In the genomic region with DNA sequence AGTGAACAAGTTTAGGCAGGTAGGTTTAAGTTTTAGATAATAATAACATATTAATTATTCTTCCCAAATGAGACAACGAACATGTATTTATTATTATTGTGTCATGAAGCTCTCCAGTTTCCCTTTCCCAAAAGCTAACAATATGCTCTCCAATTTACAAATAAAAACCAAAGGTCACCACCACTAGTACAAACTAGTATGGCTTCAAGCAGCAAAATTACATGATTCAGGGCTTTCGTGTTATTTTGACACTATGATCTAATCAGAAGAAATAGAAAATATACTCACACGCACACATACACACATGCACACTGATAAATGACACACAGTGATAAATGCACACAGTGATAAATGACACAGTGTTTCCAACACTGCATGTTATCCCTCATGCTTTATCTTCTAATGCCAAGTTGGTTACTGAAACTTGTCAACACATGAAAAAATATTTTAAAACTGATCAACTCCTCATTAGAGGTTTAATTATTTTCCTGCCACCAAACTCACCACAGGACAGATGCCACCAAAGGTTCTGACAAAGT, we compare ENCODE assay signal across 3 cellular contexts.
TF ChIP-seq lines count a peak whose summit lies in the region.

No MANE protein-coding gene starts in this region.

TF ChIP-seq in GM23338, 12 proteins besides CTCF, POLR2A, EP300 and RAD21 (continued from another document):
- TF ChIP-seq, protein P1, sequence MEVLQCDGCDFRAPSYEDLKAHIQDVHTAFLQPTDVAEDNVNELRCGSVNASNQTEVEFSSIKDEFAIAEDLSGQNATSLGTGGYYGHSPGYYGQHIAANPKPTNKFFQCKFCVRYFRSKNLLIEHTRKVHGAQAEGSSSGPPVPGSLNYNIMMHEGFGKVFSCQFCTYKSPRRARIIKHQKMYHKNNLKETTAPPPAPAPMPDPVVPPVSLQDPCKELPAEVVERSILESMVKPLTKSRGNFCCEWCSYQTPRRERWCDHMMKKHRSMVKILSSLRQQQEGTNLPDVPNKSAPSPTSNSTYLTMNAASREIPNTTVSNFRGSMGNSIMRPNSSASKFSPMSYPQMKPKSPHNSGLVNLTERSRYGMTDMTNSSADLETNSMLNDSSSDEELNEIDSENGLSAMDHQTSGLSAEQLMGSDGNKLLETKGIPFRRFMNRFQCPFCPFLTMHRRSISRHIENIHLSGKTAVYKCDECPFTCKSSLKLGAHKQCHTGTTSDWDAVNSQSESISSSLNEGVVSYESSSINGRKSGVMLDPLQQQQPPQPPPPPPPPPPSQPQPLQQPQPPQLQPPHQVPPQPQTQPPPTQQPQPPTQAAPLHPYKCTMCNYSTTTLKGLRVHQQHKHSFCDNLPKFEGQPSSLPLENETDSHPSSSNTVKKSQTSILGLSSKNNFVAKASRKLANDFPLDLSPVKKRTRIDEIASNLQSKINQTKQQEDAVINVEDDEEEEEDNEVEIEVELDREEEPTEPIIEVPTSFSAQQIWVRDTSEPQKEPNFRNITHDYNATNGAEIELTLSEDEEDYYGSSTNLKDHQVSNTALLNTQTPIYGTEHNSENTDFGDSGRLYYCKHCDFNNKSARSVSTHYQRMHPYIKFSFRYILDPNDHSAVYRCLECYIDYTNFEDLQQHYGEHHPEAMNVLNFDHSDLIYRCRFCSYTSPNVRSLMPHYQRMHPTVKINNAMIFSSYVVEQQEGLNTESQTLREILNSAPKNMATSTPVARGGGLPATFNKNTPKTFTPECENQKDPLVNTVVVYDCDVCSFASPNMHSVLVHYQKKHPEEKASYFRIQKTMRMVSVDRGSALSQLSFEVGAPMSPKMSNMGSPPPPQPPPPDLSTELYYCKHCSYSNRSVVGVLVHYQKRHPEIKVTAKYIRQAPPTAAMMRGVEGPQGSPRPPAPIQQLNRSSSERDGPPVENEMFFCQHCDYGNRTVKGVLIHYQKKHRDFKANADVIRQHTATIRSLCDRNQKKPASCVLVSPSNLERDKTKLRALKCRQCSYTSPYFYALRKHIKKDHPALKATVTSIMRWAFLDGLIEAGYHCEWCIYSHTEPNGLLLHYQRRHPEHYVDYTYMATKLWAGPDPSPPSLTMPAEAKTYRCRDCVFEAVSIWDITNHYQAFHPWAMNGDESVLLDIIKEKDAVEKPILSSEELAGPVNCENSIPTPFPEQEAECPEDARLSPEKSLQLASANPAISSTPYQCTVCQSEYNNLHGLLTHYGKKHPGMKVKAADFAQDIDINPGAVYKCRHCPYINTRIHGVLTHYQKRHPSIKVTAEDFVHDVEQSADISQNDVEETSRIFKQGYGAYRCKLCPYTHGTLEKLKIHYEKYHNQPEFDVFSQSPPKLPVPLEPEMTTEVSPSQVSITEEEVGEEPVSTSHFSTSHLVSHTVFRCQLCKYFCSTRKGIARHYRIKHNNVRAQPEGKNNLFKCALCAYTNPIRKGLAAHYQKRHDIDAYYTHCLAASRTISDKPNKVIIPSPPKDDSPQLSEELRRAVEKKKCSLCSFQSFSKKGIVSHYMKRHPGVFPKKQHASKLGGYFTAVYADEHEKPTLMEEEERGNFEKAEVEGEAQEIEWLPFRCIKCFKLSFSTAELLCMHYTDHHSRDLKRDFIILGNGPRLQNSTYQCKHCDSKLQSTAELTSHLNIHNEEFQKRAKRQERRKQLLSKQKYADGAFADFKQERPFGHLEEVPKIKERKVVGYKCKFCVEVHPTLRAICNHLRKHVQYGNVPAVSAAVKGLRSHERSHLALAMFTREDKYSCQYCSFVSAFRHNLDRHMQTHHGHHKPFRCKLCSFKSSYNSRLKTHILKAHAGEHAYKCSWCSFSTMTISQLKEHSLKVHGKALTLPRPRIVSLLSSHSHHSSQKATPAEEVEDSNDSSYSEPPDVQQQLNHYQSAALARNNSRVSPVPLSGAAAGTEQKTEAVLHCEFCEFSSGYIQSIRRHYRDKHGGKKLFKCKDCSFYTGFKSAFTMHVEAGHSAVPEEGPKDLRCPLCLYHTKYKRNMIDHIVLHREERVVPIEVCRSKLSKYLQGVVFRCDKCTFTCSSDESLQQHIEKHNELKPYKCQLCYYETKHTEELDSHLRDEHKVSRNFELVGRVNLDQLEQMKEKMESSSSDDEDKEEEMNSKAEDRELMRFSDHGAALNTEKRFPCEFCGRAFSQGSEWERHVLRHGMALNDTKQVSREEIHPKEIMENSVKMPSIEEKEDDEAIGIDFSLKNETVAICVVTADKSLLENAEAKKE (CRISPR knock-in tag; IDR thresholded peaks at IDR 0.05), result no peak
- TF ChIP-seq ZNF114 (CRISPR knock-in tag; IDR thresholded peaks at IDR 0.05), result no peak
- no peak for TF ChIP-seq NANOG (IDR thresholded peaks at IDR 0.05; ENCODE audit: borderline replicate concordance)
- TF ChIP-seq JUNB (IDR thresholded peaks at IDR 0.05; ENCODE audit: unreplicated experiment), result no peak

TF ChIP-seq in K562, 482 proteins besides CTCF, POLR2A, EP300 and RAD21 (continued from another document and continues in another):
- TF ChIP-seq HNRNPH1 (optimal IDR thresholded peaks at IDR 0.05; ENCODE audit: low read depth, low read length) (no peak), FOXK2 (conservative IDR thresholded peaks at IDR 0.05 in 1 of 2, IDR thresholded peaks at IDR 0.05 in 1 of 2; ENCODE audit: low read depth in 2 of 2) (no peak), ZBTB17 (CRISPR knock-in tag; IDR thresholded peaks at IDR 0.05) (no peak), MECOM (CRISPR knock-in tag; IDR thresholded peaks at IDR 0.05) (no peak), BCL6 (CRISPR knock-in tag; IDR thresholded peaks at IDR 0.05) (no peak), TOE1 (IDR thresholded peaks at IDR 0.05; ENCODE audit: borderline replicate concordance) (no peak), TOE1 (CRISPR knock-in tag; IDR thresholded peaks at IDR 0.05; ENCODE audit: borderline replicate concordance, low read depth) (no peak), FOXA1 (IDR thresholded peaks at IDR 0.05; ENCODE audit: borderline replicate concordance) (no peak), ZNF384 (IDR thresholded peaks at IDR 0.05; ENCODE audit: low read depth, low read length) (no peak), SREBF2 (CRISPR knock-in tag; IDR thresholded peaks at IDR 0.05) (no peak), SREBF1 (IDR thresholded peaks at IDR 0.05; ENCODE audit: borderline replicate concordance, low read depth, low read length) (no peak), THRAP3 (IDR thresholded peaks at IDR 0.05; ENCODE audit: borderline replicate concordance) (no peak), ZC3H11A (IDR thresholded peaks at IDR 0.05; ENCODE audit: low read depth, low read length) (no peak), NCOA1 (IDR thresholded peaks at IDR 0.05; ENCODE audit: low read depth) (no peak), ZNF316 (IDR thresholded peaks at IDR 0.05) (peak; percentile 11; the same call in 1 of the 2 replicates), ZC3H8 (IDR thresholded peaks at IDR 0.05) (no peak), ZNF75A (CRISPR knock-in tag; IDR thresholded peaks at IDR 0.05) (no peak), NFE2L1 (tag; IDR thresholded peaks at IDR 0.05; ENCODE audit: borderline replicate concordance, low read depth) (no peak)
- TF ChIP-seq, protein P2, sequence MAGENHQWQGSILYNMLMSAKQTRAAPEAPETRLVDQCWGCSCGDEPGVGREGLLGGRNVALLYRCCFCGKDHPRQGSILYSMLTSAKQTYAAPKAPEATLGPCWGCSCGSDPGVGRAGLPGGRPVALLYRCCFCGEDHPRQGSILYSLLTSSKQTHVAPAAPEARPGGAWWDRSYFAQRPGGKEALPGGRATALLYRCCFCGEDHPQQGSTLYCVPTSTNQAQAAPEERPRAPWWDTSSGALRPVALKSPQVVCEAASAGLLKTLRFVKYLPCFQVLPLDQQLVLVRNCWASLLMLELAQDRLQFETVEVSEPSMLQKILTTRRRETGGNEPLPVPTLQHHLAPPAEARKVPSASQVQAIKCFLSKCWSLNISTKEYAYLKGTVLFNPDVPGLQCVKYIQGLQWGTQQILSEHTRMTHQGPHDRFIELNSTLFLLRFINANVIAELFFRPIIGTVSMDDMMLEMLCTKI (IDR thresholded peaks at IDR 0.05; ENCODE audit: partially characterized antibody), result no peak
- TF ChIP-seq, protein P3, sequence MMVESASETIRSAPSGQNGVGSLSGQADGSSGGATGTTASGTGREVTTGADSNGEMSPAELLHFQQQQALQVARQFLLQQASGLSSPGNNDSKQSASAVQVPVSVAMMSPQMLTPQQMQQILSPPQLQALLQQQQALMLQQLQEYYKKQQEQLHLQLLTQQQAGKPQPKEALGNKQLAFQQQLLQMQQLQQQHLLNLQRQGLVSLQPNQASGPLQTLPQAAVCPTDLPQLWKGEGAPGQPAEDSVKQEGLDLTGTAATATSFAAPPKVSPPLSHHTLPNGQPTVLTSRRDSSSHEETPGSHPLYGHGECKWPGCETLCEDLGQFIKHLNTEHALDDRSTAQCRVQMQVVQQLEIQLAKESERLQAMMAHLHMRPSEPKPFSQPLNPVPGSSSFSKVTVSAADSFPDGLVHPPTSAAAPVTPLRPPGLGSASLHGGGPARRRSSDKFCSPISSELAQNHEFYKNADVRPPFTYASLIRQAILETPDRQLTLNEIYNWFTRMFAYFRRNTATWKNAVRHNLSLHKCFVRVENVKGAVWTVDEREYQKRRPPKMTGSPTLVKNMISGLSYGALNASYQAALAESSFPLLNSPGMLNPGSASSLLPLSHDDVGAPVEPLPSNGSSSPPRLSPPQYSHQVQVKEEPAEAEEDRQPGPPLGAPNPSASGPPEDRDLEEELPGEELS (CRISPR knock-in tag; IDR thresholded peaks at IDR 0.05; ENCODE audit: borderline replicate concordance), result no peak

TF ChIP-seq in WTC11, 78 proteins besides CTCF, POLR2A, EP300 and RAD21 (continued from another document):
- TF ChIP-seq, protein P4, sequence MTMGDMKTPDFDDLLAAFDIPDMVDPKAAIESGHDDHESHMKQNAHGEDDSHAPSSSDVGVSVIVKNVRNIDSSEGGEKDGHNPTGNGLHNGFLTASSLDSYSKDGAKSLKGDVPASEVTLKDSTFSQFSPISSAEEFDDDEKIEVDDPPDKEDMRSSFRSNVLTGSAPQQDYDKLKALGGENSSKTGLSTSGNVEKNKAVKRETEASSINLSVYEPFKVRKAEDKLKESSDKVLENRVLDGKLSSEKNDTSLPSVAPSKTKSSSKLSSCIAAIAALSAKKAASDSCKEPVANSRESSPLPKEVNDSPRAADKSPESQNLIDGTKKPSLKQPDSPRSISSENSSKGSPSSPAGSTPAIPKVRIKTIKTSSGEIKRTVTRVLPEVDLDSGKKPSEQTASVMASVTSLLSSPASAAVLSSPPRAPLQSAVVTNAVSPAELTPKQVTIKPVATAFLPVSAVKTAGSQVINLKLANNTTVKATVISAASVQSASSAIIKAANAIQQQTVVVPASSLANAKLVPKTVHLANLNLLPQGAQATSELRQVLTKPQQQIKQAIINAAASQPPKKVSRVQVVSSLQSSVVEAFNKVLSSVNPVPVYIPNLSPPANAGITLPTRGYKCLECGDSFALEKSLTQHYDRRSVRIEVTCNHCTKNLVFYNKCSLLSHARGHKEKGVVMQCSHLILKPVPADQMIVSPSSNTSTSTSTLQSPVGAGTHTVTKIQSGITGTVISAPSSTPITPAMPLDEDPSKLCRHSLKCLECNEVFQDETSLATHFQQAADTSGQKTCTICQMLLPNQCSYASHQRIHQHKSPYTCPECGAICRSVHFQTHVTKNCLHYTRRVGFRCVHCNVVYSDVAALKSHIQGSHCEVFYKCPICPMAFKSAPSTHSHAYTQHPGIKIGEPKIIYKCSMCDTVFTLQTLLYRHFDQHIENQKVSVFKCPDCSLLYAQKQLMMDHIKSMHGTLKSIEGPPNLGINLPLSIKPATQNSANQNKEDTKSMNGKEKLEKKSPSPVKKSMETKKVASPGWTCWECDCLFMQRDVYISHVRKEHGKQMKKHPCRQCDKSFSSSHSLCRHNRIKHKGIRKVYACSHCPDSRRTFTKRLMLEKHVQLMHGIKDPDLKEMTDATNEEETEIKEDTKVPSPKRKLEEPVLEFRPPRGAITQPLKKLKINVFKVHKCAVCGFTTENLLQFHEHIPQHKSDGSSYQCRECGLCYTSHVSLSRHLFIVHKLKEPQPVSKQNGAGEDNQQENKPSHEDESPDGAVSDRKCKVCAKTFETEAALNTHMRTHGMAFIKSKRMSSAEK (CRISPR knock-in tag; IDR thresholded peaks at IDR 0.05; ENCODE audit: borderline replicate concordance), result no peak
- no peak for TF ChIP-seq SMAD4 (CRISPR knock-in tag; IDR thresholded peaks at IDR 0.05)
